Comparison of ENCODE assay signal across 1 cellular context in the genomic region with DNA sequence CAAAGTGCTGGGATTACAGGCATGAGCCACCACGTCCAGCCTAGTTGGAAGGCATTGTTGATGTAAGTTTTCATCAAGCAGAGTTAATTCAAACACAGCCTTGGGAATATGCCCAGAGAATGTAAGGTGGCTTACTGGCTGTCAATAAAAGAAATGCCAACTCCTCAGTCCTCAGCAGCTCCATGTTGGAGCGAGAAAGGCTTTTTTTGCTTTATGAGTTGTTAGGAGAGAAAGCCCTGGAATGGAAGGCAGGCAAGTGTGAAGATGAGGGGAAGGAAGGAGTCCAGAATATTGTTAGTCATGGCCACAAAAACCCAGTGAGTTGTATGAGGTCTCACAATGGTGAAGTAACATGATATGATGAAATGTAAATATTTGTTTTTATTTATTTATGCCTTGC.
TF ChIP-seq lines count a peak whose summit lies in the region.

No MANE protein-coding gene starts in this region.

TF ChIP-seq in endothelial cell of umbilical vein, 7 proteins besides CTCF, POLR2A, EP300 and RAD21 (continued from another document):
- TF ChIP-seq, protein P1, sequence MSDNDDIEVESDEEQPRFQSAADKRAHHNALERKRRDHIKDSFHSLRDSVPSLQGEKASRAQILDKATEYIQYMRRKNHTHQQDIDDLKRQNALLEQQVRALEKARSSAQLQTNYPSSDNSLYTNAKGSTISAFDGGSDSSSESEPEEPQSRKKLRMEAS (IDR thresholded peaks at IDR 0.05; ENCODE audit: insufficient read depth, insufficient read length): no peak
- TF ChIP-seq EZH2 (IDR thresholded peaks at IDR 0.05; ENCODE audit: borderline replicate concordance, low read depth, low read length, severe bottlenecking) (no peak), JUN (IDR thresholded peaks at IDR 0.05; ENCODE audit: borderline replicate concordance, insufficient read depth, insufficient read length, low read depth) (no peak)
